Comparison of ENCODE assay signal across 7 cellular contexts in the genomic region with DNA sequence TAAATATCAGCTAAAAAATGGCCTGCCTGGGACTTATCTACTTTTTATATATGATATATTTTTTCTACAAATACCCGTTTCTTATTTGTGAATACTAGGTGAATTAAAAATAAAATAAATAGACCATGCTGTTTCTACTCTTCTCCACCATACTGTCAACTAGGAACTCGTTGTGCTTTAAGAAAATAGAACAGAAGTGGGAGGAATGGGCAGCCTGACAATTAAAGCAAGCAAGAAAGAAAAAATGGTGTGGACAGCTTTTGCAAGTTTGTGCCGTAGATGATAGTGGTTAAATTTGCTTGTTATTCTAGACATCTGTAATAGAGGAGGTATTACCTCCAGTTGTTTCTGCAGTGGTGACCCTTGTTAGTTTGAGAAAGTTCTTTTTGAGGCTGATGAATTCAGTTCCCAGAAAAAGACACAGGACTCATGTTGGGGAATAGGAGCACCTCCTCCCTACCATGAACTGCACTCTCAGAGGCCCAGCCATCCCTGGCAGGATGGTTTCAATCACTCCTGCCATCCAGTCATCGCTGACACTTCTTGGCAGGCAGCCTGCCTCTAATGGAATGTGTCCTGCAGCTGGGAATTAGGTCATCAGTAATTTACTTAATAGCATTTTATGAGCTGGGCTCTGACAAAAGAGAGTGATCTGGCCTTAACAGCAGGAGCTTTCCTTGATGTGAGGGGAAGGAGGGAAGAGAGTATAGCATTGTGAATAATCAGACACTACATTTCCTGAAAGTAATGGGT.
DNase-seq lines count a peak whose midpoint lies in the region; ATAC-seq and TF ChIP-seq lines count a peak whose summit lies in the region.

No MANE protein-coding gene starts in this region.

- H3K36me3 ChIP-seq in thyroid gland: no peaks in the 10 kb centered on the region

- no peaks in the 10 kb centered on the region for H3K4me1 ChIP-seq in thyroid gland

- no peak for TF ChIP-seq CTCF in thyroid gland (IDR thresholded peaks at IDR 0.05)

- intact Hi-C loops in thyroid gland (cut with DNase I): no loop called here

- no peaks in the 10 kb centered on the region for H3K27me3 ChIP-seq in thyroid gland

- no peaks in the 10 kb centered on the region for H3K9me3 ChIP-seq in thyroid gland

- peak; percentile 16 for DNase-seq in HT-29 (ENCODE audit: low spot score)
- peak; percentile 91 for DNase-seq in amniotic epithelial cell (ENCODE audit: low read depth)
- peak; percentile 28 for DNase-seq in iPS DF 19.7 (ENCODE audit: low read depth, low spot score)
- DNase-seq in thyroid gland: peak; percentile 62 to 78
- no peak for DNase-seq in globus pallidus (ENCODE audit: low spot score)

- WGBS in thyroid gland, 2 donors: 42 to 44% methylated on average over 4 of the region's 4 CpGs

- no peak overlapping the region for H3K27ac ChIP-seq in thyroid gland

- no peak for TF ChIP-seq POLR2A in thyroid gland (IDR thresholded peaks at IDR 0.05)

- no peak overlapping the region for H3K4me3 ChIP-seq in thyroid gland (replicated peaks in 1 of 3)

- ATAC-seq in HG02571 (IDR thresholded peaks at IDR 0.05; ENCODE audit: unreplicated experiment) (no peak), HG03039 (IDR thresholded peaks at IDR 0.05; ENCODE audit: unreplicated experiment) (no peak)
